Comparison of ENCODE assay signal across 1 cellular context in genomic region chr4:88143504-88143903, GRCh38.
TF ChIP-seq lines count a peak whose summit lies in the region.

No MANE protein-coding gene starts in this region.

TF ChIP-seq in H1, 55 proteins besides CTCF, POLR2A, EP300 and RAD21 (continued from another document):
- no peak for TF ChIP-seq CHD7 (IDR thresholded peaks at IDR 0.05; ENCODE audit: insufficient replicate concordance, low read length)
- TF ChIP-seq SIX5 (IDR thresholded peaks at IDR 0.05; ENCODE audit: low read depth, low read length) = no peak
- TF ChIP-seq POLR2AphosphoS5 (IDR thresholded peaks at IDR 0.05; ENCODE audit: low read depth, low read length) = no peak
- TF ChIP-seq RFX5 (IDR thresholded peaks at IDR 0.05; ENCODE audit: borderline replicate concordance, low read depth, low read length) = no peak
TF ChIP-seq in H1: peak in this region for 0.
